7 cellular contexts compared by ENCODE assay signal in the genomic region with DNA sequence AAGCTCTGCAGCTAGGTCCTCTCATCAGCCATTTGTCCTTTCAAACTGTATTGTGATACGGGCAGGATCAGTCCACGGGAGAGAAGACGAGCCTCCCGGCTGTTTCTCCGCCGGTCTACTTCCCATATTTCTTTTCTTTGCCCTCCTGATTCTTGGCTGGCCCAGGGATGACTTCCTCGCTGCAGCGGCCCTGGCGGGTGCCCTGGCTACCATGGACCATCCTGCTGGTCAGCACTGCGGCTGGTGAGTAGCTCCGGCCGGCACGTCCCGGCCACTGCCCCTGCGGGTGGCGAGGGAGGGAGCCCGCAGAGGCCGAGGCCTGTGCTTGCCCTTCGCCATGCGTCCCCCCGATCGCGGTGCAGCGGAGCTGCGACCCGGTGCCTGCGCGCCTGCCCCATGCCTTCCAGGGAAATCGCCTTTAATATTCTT.
DNase-seq lines count a peak whose midpoint lies in the region; TF ChIP-seq lines count a peak whose summit lies in the region.

No MANE protein-coding gene starts in this region.

- H3K36me3 ChIP-seq in MM.1S (replicated peaks; ENCODE audit: insufficient read depth, low read length): no peaks in the 10 kb centered on the region

- H3K9me3 ChIP-seq in MM.1S (replicated peaks; ENCODE audit: insufficient read depth, low read length): no peaks in the 10 kb centered on the region

- H3F3A ChIP-seq in MM.1S (ENCODE audit: insufficient read depth, low read length): peaks cover 13% of the 10 kb centered on the region; the same call in 1 of the 2 replicates

- no peaks in the 10 kb centered on the region for H3K9me2 ChIP-seq in MM.1S (replicated peaks; ENCODE audit: insufficient read depth, low read length)

- H3K27ac ChIP-seq in MM.1S (ENCODE audit: low read length): no peak overlapping the region

- H3K79me2 ChIP-seq in MM.1S (ENCODE audit: low read length): peaks cover 12% of the 10 kb centered on the region; the same call in 1 of the 2 replicates

- H3K9ac ChIP-seq in MM.1S (ENCODE audit: low read length): peak overlapping the region; percentile 62; the same call in 1 of the 2 replicates

- no peaks in the 10 kb centered on the region for H4K20me1 ChIP-seq in MM.1S (ENCODE audit: insufficient read depth, low read length)

- peak overlapping the region; percentile 90 for H2AFZ ChIP-seq in MM.1S (ENCODE audit: low read length)

- TF ChIP-seq CTCF in MM.1S (IDR thresholded peaks at IDR 0.05; ENCODE audit: low read length): no peak

- peaks cover 16% of the 10 kb centered on the region for H3K27me3 ChIP-seq in MM.1S (replicated peaks; ENCODE audit: insufficient read depth, low read length)

- peak overlapping the region; percentile 93 for H3K4me2 ChIP-seq in MM.1S (ENCODE audit: low read depth, low read length)

- no peak for DNase-seq in MM.1S
- peak; percentile 18 for DNase-seq in activated naive CD4-positive, alpha-beta T cell treated with anti-CD3 and anti-CD28 coated beads, Interleukin-2, amount 50 U/mL, for 16 hours
- DNase-seq in glomerular visceral epithelial cell (ENCODE audit: extremely low spot score): peak; percentile 50
- DNase-seq in nucleus accumbens (lab: John Stamatoyannopoulos, UW): peak in 45 of 56 donors; percentile 3 to 75 (median 36)
- DNase-seq in activated gamma-delta T cell treated with Interleukin-2 at 50 U/mL for 16 hours: no peak
- DNase-seq in NCI-H1930 (lab: John Stamatoyannopoulos, UW): no peak

- H3K4me3 ChIP-seq in GM08714 (ENCODE audit: low read length) (peak overlapping the region; percentile 95), MM.1S (ENCODE audit: low read length) (peak overlapping the region; percentile 99)

- peaks cover 10% of the 10 kb centered on the region; the same call in 1 of the 2 replicates for H3K4me1 ChIP-seq in MM.1S (ENCODE audit: low read length)

Comparison
In these comparisons a context has a peak if more than half of its experiments do, and no peak if none do; other contexts are left out.
1. DNase-seq: peak in activated naive CD4-positive, alpha-beta T cell treated with anti-CD3 and anti-CD28 coated beads, Interleukin-2, amount 50 U/mL, for 16 hours (single experiment), glomerular visceral epithelial cell (single experiment) and nucleus accumbens (45 of 56); none in MM.1S (single experiment), activated gamma-delta T cell treated with Interleukin-2 at 50 U/mL for 16 hours (single experiment) and NCI-H1930 (0 of 2).